ENCODE assay signal across 1 cellular context in the genomic region with DNA sequence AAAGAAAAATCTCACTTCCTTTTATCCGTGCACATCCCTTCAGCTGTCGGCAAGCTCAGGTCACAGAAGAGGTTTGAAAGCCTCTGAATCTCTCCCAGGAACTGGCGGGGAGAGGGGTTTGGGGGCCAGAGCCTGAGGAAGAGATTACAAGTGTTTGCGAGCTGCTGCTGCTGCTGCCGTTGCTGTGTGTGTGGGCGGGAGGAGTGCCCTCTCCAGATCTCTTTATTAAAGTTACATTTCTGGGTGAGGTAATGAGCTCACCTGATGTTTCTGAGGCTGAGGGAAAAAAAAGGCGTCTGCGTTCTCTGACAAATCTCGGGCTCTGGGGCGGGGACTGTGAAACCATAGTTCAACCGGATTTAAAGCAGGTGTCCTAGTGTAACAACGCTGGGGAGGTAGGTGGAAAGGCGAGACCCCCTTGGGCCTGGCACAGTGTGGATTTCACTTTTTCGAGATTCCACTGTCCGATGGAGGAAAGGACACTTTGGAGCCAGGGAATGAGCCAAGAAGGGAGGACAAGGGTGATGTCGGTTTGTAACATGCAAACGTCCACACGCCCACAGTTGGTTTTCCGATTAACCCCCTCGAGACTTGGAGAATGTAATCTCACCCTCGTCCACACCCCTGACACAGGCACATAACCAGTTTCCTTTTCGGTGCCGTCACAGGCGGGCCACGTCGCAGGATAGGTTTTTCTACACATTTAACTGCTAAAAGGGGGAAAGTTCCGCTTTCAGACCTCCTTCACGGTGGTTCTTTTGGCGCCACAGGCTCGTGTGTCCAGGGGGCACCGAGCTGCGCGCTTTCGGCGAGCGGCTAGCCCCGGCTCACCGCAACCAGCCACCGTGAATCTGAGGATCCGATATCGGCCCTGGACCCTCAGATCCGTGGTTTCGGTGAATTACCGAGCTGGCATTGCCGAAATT.
TF ChIP-seq lines count a peak whose summit lies in the region.

No MANE protein-coding gene starts in this region.

TF ChIP-seq in HepG2, 621 proteins besides CTCF, POLR2A, EP300 and RAD21 (continued from another document and continues in another):
- TF ChIP-seq, protein P1, sequence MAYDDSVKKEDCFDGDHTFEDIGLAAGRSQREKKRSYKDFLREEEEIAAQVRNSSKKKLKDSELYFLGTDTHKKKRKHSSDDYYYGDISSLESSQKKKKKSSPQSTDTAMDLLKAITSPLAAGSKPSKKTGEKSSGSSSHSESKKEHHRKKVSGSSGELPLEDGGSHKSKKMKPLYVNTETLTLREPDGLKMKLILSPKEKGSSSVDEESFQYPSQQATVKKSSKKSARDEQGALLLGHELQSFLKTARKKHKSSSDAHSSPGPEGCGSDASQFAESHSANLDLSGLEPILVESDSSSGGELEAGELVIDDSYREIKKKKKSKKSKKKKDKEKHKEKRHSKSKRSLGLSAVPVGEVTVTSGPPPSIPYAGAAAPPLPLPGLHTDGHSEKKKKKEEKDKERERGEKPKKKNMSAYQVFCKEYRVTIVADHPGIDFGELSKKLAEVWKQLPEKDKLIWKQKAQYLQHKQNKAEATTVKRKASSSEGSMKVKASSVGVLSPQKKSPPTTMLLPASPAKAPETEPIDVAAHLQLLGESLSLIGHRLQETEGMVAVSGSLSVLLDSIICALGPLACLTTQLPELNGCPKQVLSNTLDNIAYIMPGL (CRISPR knock-in tag; IDR thresholded peaks at IDR 0.05; ENCODE audit: borderline replicate concordance in 1 of 2, low read depth in 1 of 2), result peak in 1 of 2 experiments; percentile 21; a peak in 1 of 4 replicates
- TF ChIP-seq, protein P2, sequence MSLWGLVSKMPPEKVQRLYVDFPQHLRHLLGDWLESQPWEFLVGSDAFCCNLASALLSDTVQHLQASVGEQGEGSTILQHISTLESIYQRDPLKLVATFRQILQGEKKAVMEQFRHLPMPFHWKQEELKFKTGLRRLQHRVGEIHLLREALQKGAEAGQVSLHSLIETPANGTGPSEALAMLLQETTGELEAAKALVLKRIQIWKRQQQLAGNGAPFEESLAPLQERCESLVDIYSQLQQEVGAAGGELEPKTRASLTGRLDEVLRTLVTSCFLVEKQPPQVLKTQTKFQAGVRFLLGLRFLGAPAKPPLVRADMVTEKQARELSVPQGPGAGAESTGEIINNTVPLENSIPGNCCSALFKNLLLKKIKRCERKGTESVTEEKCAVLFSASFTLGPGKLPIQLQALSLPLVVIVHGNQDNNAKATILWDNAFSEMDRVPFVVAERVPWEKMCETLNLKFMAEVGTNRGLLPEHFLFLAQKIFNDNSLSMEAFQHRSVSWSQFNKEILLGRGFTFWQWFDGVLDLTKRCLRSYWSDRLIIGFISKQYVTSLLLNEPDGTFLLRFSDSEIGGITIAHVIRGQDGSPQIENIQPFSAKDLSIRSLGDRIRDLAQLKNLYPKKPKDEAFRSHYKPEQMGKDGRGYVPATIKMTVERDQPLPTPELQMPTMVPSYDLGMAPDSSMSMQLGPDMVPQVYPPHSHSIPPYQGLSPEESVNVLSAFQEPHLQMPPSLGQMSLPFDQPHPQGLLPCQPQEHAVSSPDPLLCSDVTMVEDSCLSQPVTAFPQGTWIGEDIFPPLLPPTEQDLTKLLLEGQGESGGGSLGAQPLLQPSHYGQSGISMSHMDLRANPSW (CRISPR knock-in tag; IDR thresholded peaks at IDR 0.05; ENCODE audit: borderline replicate concordance), result 0 out of 2 replicates have a peak, but pooled peaks have one; percentile 4
- no peak for TF ChIP-seq SRSF4 (IDR thresholded peaks at IDR 0.05; ENCODE audit: low read depth, low read length, poor library complexity, severe bottlenecking)
- TF ChIP-seq CHD4 (IDR thresholded peaks at IDR 0.05; ENCODE audit: borderline replicate concordance, low read length), result no peak
- peak; percentile 74 for TF ChIP-seq HNRNPLL (IDR thresholded peaks at IDR 0.05; ENCODE audit: low read depth, low read length, poor library complexity, severe bottlenecking)
- no peak for TF ChIP-seq ZNF260 (CRISPR knock-in tag; IDR thresholded peaks at IDR 0.05; ENCODE audit: borderline replicate concordance, low read depth)
- TF ChIP-seq, protein P3, sequence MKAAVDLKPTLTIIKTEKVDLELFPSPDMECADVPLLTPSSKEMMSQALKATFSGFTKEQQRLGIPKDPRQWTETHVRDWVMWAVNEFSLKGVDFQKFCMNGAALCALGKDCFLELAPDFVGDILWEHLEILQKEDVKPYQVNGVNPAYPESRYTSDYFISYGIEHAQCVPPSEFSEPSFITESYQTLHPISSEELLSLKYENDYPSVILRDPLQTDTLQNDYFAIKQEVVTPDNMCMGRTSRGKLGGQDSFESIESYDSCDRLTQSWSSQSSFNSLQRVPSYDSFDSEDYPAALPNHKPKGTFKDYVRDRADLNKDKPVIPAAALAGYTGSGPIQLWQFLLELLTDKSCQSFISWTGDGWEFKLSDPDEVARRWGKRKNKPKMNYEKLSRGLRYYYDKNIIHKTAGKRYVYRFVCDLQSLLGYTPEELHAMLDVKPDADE (CRISPR knock-in tag; IDR thresholded peaks at IDR 0.05), result no peak
- TF ChIP-seq PPARG (CRISPR knock-in tag; conservative IDR thresholded peaks at IDR 0.05), result no peak
- TF ChIP-seq SAP130 (CRISPR knock-in tag; IDR thresholded peaks at IDR 0.05; ENCODE audit: low read depth), result peak; percentile 42; the same call in 1 of the 2 replicates
- TF ChIP-seq KDM5B (CRISPR knock-in tag; IDR thresholded peaks at IDR 0.05; ENCODE audit: borderline replicate concordance), result peak; percentile 65; the same call in 1 of the 2 replicates
- peak; percentile 82 for TF ChIP-seq ZNF652 (CRISPR knock-in tag; IDR thresholded peaks at IDR 0.05; ENCODE audit: borderline replicate concordance, low read depth)
- TF ChIP-seq, protein P4, sequence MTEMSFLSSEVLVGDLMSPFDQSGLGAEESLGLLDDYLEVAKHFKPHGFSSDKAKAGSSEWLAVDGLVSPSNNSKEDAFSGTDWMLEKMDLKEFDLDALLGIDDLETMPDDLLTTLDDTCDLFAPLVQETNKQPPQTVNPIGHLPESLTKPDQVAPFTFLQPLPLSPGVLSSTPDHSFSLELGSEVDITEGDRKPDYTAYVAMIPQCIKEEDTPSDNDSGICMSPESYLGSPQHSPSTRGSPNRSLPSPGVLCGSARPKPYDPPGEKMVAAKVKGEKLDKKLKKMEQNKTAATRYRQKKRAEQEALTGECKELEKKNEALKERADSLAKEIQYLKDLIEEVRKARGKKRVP (CRISPR knock-in tag; IDR thresholded peaks at IDR 0.05), result 0 out of 4 replicates have a peak, but pooled peaks of 1 of the 2 experiments have one; percentile 7
- TF ChIP-seq GATAD2A (CRISPR knock-in tag; IDR thresholded peaks at IDR 0.05), result peak; percentile 12; the same call in 1 of the 2 replicates
- peak; percentile 52; the same call in 1 of the 2 replicates for TF ChIP-seq ZNF431 (CRISPR knock-in tag; IDR thresholded peaks at IDR 0.05; ENCODE audit: borderline replicate concordance, low read depth)
- no peak for TF ChIP-seq GABPA (IDR thresholded peaks at IDR 0.05; ENCODE audit: low read depth, low read length)
- TF ChIP-seq GABPA (CRISPR knock-in tag; IDR thresholded peaks at IDR 0.05; ENCODE audit: low read depth), result no peak
- TF ChIP-seq ZFP90 (CRISPR knock-in tag; IDR thresholded peaks at IDR 0.05; ENCODE audit: borderline replicate concordance), result 0 out of 2 replicates have a peak, but pooled peaks have one; percentile 66
- TF ChIP-seq, protein P5, sequence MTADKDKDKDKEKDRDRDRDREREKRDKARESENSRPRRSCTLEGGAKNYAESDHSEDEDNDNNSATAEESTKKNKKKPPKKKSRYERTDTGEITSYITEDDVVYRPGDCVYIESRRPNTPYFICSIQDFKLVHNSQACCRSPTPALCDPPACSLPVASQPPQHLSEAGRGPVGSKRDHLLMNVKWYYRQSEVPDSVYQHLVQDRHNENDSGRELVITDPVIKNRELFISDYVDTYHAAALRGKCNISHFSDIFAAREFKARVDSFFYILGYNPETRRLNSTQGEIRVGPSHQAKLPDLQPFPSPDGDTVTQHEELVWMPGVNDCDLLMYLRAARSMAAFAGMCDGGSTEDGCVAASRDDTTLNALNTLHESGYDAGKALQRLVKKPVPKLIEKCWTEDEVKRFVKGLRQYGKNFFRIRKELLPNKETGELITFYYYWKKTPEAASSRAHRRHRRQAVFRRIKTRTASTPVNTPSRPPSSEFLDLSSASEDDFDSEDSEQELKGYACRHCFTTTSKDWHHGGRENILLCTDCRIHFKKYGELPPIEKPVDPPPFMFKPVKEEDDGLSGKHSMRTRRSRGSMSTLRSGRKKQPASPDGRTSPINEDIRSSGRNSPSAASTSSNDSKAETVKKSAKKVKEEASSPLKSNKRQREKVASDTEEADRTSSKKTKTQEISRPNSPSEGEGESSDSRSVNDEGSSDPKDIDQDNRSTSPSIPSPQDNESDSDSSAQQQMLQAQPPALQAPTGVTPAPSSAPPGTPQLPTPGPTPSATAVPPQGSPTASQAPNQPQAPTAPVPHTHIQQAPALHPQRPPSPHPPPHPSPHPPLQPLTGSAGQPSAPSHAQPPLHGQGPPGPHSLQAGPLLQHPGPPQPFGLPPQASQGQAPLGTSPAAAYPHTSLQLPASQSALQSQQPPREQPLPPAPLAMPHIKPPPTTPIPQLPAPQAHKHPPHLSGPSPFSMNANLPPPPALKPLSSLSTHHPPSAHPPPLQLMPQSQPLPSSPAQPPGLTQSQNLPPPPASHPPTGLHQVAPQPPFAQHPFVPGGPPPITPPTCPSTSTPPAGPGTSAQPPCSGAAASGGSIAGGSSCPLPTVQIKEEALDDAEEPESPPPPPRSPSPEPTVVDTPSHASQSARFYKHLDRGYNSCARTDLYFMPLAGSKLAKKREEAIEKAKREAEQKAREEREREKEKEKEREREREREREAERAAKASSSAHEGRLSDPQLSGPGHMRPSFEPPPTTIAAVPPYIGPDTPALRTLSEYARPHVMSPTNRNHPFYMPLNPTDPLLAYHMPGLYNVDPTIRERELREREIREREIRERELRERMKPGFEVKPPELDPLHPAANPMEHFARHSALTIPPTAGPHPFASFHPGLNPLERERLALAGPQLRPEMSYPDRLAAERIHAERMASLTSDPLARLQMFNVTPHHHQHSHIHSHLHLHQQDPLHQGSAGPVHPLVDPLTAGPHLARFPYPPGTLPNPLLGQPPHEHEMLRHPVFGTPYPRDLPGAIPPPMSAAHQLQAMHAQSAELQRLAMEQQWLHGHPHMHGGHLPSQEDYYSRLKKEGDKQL (CRISPR knock-in tag; IDR thresholded peaks at IDR 0.05; ENCODE audit: low read depth), result no peak
- TF ChIP-seq, protein P6, sequence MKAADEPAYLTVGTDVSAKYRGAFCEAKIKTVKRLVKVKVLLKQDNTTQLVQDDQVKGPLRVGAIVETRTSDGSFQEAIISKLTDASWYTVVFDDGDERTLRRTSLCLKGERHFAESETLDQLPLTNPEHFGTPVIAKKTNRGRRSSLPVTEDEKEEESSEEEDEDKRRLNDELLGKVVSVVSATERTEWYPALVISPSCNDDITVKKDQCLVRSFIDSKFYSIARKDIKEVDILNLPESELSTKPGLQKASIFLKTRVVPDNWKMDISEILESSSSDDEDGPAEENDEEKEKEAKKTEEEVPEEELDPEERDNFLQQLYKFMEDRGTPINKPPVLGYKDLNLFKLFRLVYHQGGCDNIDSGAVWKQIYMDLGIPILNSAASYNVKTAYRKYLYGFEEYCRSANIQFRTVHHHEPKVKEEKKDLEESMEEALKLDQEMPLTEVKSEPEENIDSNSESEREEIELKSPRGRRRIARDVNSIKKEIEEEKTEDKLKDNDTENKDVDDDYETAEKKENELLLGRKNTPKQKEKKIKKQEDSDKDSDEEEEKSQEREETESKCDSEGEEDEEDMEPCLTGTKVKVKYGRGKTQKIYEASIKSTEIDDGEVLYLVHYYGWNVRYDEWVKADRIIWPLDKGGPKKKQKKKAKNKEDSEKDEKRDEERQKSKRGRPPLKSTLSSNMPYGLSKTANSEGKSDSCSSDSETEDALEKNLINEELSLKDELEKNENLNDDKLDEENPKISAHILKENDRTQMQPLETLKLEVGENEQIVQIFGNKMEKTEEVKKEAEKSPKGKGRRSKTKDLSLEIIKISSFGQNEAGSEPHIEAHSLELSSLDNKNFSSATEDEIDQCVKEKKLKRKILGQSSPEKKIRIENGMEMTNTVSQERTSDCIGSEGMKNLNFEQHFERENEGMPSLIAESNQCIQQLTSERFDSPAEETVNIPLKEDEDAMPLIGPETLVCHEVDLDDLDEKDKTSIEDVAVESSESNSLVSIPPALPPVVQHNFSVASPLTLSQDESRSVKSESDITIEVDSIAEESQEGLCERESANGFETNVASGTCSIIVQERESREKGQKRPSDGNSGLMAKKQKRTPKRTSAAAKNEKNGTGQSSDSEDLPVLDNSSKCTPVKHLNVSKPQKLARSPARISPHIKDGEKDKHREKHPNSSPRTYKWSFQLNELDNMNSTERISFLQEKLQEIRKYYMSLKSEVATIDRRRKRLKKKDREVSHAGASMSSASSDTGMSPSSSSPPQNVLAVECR (CRISPR knock-in tag; IDR thresholded peaks at IDR 0.05; ENCODE audit: borderline replicate concordance), result peak; percentile 52; the same call in 1 of the 2 replicates
- TF ChIP-seq PITX1 (CRISPR knock-in tag; IDR thresholded peaks at IDR 0.05), result 0 out of 2 replicates have a peak, but pooled peaks have one; percentile 9
- TF ChIP-seq KMT2A (CRISPR knock-in tag; IDR thresholded peaks at IDR 0.05), result peak; percentile 77; the same call in 1 of the 2 replicates
- peak; percentile 84 for TF ChIP-seq ZNF501 (CRISPR knock-in tag; IDR thresholded peaks at IDR 0.05)
- TF ChIP-seq, protein P7, sequence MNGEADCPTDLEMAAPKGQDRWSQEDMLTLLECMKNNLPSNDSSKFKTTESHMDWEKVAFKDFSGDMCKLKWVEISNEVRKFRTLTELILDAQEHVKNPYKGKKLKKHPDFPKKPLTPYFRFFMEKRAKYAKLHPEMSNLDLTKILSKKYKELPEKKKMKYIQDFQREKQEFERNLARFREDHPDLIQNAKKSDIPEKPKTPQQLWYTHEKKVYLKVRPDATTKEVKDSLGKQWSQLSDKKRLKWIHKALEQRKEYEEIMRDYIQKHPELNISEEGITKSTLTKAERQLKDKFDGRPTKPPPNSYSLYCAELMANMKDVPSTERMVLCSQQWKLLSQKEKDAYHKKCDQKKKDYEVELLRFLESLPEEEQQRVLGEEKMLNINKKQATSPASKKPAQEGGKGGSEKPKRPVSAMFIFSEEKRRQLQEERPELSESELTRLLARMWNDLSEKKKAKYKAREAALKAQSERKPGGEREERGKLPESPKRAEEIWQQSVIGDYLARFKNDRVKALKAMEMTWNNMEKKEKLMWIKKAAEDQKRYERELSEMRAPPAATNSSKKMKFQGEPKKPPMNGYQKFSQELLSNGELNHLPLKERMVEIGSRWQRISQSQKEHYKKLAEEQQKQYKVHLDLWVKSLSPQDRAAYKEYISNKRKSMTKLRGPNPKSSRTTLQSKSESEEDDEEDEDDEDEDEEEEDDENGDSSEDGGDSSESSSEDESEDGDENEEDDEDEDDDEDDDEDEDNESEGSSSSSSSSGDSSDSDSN (CRISPR knock-in tag; IDR thresholded peaks at IDR 0.05), result peak; percentile 74; the same call in 1 of the 2 replicates
- TF ChIP-seq RBFOX2 (IDR thresholded peaks at IDR 0.05; ENCODE audit: low read depth, low read length), result peak; percentile 51
- 0 out of 2 replicates have a peak, but pooled peaks have one; percentile 23 for TF ChIP-seq DMAP1 (CRISPR knock-in tag; IDR thresholded peaks at IDR 0.05)
- TF ChIP-seq TAF1 (CRISPR knock-in tag; IDR thresholded peaks at IDR 0.05), result 0 out of 2 replicates have a peak, but pooled peaks have one; percentile 13
- TF ChIP-seq ASH2L (IDR thresholded peaks at IDR 0.05; ENCODE audit: insufficient read length, low read depth, low read length), result peak; percentile 81
- 0 out of 2 replicates have a peak, but pooled peaks have one; percentile 19 for TF ChIP-seq ZNF263 (CRISPR knock-in tag; IDR thresholded peaks at IDR 0.05)
